Comparison of ENCODE assay signal across 19 cellular contexts in the genomic region with DNA sequence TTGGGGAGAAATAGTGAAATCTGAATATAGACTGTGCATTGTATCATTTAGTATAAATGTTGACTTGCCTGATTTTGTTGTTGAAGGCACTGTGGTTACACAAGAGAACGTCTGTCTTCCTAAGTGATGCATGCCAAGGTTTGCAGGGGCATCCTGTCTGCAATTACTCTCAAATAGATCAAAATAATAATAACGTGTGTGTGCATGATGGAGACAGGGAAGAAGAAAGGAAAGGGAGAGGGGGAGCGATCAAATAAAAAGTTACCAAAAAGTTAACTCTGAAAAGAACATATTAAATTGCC.
"Had no signal": no experiment of that assay in that cellular context is flagged by ENCODE, and none has a peak within 500 bp of the region (broad histone marks: within the 10 kb centered on the region; RNA-seq: fewer than 3 reads in every experiment).

No MANE protein-coding gene starts in this region.

- H3K27me3 ChIP-seq: hepatocyte, suprapubic skin, tibial artery, upper lobe of left lung, uterus had no signal

- H3K4me3 ChIP-seq: hepatocyte, lung, suprapubic skin, tibial artery, upper lobe of left lung, uterus had no signal

- ATAC-seq: foreskin keratinocyte, left colon had no signal

- H3K36me3 ChIP-seq: suprapubic skin, tibial artery, uterus had no signal

- H3K27ac Mint-ChIP-seq: naive B cell, nephron progenitor cell had no signal

- H3K27ac ChIP-seq: foreskin keratinocyte, hepatocyte, suprapubic skin, tibial artery, uterus had no signal

- DNase-seq: erythroblast; foreskin keratinocyte; kidney; left colon; left ventricle myocardium superior; mesenchymal stem cell; naive B cell; nephron progenitor cell; right cardiac atrium; small intestine; stimulated activated CD4-positive, alpha-beta T cell treated with anti-CD3 and anti-CD28 coated beads, Interleukin-12 subunit alpha, Interleukin-12 subunit beta, amount 100 ng/mL, for 4 hours; stimulated activated CD4-positive, alpha-beta T cell treated with anti-CD3 and anti-CD28 coated beads, Interleukin-2, amount 100 ng/mL, for 48 hours; stimulated activated naive CD4-positive, alpha-beta T cell treated with Interleukin-2 at 50 U/mL for 16 hours; tibial artery; upper lobe of left lung; uterus had no signal

- H3K9me3 ChIP-seq: suprapubic skin, tibial artery, upper lobe of left lung, uterus had no signal

- H3K4me3 Mint-ChIP-seq: naive B cell, nephron progenitor cell had no signal

- H3K9me3 Mint-ChIP-seq: naive B cell had no signal

- H3K4me1 ChIP-seq: foreskin keratinocyte, uterus had no signal

- H3K27me3 Mint-ChIP-seq: naive B cell had no signal
